In the genomic region with DNA sequence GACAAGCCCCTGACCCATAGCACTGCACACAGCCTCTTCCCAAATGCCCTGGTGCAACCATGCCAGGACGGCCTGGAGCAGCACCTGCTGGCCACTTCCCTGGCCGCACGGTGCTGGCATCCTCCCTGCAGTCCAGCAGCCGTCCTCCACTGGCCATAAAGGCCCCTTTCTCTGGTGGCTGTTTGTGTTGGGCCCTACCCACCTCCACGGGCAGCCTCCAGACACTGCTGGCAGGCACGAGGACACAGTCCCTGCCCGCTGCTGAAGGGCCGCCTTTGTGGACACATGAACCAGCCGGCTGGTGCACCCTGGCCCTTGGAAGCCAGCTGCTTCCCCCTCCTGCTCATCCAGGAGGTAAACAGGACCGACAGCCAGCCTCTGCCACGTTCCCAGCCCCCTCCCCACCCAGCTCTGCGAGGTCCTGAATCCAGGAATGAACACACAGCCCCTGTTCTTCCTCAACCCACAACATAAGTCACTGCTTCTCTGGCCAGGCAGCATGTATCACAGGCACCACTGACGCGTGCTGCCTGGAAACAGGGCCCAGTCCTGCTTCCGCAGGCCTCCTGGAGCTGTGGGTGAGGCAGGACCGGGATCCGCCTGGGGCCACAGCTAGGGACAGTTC, we compare ENCODE assay signal across 1 cellular context.
TF ChIP-seq lines count a peak whose summit lies in the region.

No MANE protein-coding gene starts in this region.

TF ChIP-seq in HCT116, 20 proteins besides CTCF, POLR2A, EP300 and RAD21:
- TF ChIP-seq EZH2 (IDR thresholded peaks at IDR 0.05) (no peak), SIN3A (IDR thresholded peaks at IDR 0.05; ENCODE audit: low read depth) (no peak), ZFX (IDR thresholded peaks at IDR 0.05) (no peak), SRF (IDR thresholded peaks at IDR 0.05; ENCODE audit: low read depth) (no peak), ZNF274 (IDR thresholded peaks at IDR 0.05; ENCODE audit: low read depth, low read length) (no peak), JUND (IDR thresholded peaks at IDR 0.05) (no peak)
- TF ChIP-seq, protein P1, sequence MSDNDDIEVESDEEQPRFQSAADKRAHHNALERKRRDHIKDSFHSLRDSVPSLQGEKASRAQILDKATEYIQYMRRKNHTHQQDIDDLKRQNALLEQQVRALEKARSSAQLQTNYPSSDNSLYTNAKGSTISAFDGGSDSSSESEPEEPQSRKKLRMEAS (IDR thresholded peaks at IDR 0.05), result no peak
- TF ChIP-seq, protein P2, sequence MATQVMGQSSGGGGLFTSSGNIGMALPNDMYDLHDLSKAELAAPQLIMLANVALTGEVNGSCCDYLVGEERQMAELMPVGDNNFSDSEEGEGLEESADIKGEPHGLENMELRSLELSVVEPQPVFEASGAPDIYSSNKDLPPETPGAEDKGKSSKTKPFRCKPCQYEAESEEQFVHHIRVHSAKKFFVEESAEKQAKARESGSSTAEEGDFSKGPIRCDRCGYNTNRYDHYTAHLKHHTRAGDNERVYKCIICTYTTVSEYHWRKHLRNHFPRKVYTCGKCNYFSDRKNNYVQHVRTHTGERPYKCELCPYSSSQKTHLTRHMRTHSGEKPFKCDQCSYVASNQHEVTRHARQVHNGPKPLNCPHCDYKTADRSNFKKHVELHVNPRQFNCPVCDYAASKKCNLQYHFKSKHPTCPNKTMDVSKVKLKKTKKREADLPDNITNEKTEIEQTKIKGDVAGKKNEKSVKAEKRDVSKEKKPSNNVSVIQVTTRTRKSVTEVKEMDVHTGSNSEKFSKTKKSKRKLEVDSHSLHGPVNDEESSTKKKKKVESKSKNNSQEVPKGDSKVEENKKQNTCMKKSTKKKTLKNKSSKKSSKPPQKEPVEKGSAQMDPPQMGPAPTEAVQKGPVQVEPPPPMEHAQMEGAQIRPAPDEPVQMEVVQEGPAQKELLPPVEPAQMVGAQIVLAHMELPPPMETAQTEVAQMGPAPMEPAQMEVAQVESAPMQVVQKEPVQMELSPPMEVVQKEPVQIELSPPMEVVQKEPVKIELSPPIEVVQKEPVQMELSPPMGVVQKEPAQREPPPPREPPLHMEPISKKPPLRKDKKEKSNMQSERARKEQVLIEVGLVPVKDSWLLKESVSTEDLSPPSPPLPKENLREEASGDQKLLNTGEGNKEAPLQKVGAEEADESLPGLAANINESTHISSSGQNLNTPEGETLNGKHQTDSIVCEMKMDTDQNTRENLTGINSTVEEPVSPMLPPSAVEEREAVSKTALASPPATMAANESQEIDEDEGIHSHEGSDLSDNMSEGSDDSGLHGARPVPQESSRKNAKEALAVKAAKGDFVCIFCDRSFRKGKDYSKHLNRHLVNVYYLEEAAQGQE (IDR thresholded peaks at IDR 0.05; ENCODE audit: low read depth), result no peak
